In the genomic region with DNA sequence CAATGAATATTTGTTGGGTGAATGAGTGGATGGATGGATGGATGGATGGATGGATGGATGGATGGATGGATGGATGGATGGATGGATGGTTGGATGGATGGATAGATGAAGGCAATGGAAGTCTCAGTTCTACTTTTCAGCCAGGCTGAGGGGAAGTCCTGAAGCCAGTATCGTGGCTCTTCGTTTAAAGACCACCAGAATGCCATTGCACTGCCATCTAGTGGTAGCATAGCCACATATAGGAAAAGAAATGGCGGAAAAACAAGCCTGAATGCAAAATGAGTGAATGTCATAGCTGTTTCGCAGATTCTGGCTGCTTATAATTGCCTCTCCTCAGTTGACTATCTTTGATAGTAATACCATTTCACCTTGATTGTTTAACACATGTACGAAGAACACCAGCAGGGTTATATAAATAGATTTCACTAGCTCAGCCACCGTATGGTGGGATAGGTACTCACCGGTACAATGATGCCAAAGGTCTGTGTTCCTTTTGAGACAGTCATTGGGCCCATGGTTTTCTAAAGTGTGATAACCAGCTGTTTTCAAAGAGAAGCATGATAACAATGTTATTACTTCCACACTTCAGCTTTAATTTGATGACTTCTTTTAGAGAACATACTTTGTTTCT, we compare ENCODE assay signal across 8 cellular contexts.
DNase-seq lines count a peak whose midpoint lies in the region; ATAC-seq and TF ChIP-seq lines count a peak whose summit lies in the region.

No MANE protein-coding gene starts in this region.

- TF ChIP-seq CTCF in LNCaP clone FGC (IDR thresholded peaks at IDR 0.05; ENCODE audit: control insufficient read depth, extremely low read depth, insufficient read depth) (peak; percentile 81), RWPE2 (IDR thresholded peaks at IDR 0.05; ENCODE audit: poor library complexity, severe bottlenecking) (peak; percentile 86), gastrocnemius medialis (IDR thresholded peaks at IDR 0.05 in 4 of 5, conservative IDR thresholded peaks at IDR 0.05 in 1 of 5) (peak; percentile 31 to 68 (median 58))

- intact Hi-C loops in left ventricle myocardium superior (cut with micrococcal nuclease) (no loop called here), gastrocnemius medialis (cut with DNase I; ENCODE audit: low total_unique reads) (loop anchor here (5.0 to 10.0 kb wide), 2 partner anchors 185 to 217 kb away; no protein-coding TSS in a partner anchor)

- H3K36me3 ChIP-seq in RWPE2 (ENCODE audit: low read depth) (no peaks in the 10 kb centered on the region), gastrocnemius medialis (no peaks in the 10 kb centered on the region)

- ATAC-seq in GM21528 (IDR thresholded peaks at IDR 0.05; ENCODE audit: low FRiP score, unreplicated experiment), result peak; percentile 61
- peak; percentile 53; the same call in 1 of the 3 replicates for ATAC-seq in RWPE2 (ENCODE audit: low read depth)
- peak; percentile 73 for ATAC-seq in left ventricle myocardium superior
- ATAC-seq in gastrocnemius medialis, result peak; percentile 42 to 70
- ATAC-seq in HG03457 (IDR thresholded peaks at IDR 0.05; ENCODE audit: unreplicated experiment), result no peak

- TF ChIP-seq POLR2A in gastrocnemius medialis (IDR thresholded peaks at IDR 0.05), result no peak

- DNase-seq in Daoy (ENCODE audit: low read depth) (peak; percentile 56), LNCaP clone FGC (ENCODE audit: low read depth) (no peak), RWPE2 (ENCODE audit: low spot score) (no peak), left ventricle myocardium superior (no peak), gastrocnemius medialis (peak in 1 of 2 donors; percentile 21)
- peak; percentile 27 for DNase-seq in activated naive CD4-positive, alpha-beta T cell treated with anti-CD3 and anti-CD28 coated beads, Interleukin-2, amount 50 U/mL, for 16 hours

- in situ Hi-C loops in gastrocnemius medialis (cut with MboI; ENCODE audit: low sequenced_read_pairs in 4 of 4), result loop anchor here in 1 of 4 donors (25.0 kb wide), 1 partner anchor 783 kb away; no protein-coding TSS in a partner anchor

- H3K9me3 ChIP-seq in RWPE2 (ENCODE audit: severe bottlenecking) (no peaks in the 10 kb centered on the region), gastrocnemius medialis (no peaks in the 10 kb centered on the region)

- no peak overlapping the region for H3K27ac ChIP-seq in RWPE2 (ENCODE audit: poor library complexity, severe bottlenecking)
- no peak overlapping the region for H3K27ac ChIP-seq in gastrocnemius medialis

- H3K4me1 ChIP-seq in RWPE2 (ENCODE audit: insufficient read depth, poor library complexity, severe bottlenecking) (peaks cover 3% of the 10 kb centered on the region), gastrocnemius medialis (no peaks in the 10 kb centered on the region)

- H3K4me3 ChIP-seq in LNCaP clone FGC (ENCODE audit: low read depth, low read length), result no peak overlapping the region
- H3K4me3 ChIP-seq in RWPE2 (ENCODE audit: severe bottlenecking), result no peak overlapping the region
- H3K4me3 ChIP-seq in gastrocnemius medialis, result no peak overlapping the region

- H3K27me3 ChIP-seq in RWPE2 (ENCODE audit: insufficient read depth, poor library complexity, severe bottlenecking), result no peaks in the 10 kb centered on the region
- H3K27me3 ChIP-seq in gastrocnemius medialis, result no peaks in the 10 kb centered on the region

Comparison
In these comparisons a context has a peak if more than half of its experiments do, and no peak if none do; other contexts are left out.
1. DNase-seq: peak in Daoy (single experiment) and activated naive CD4-positive, alpha-beta T cell treated with anti-CD3 and anti-CD28 coated beads, Interleukin-2, amount 50 U/mL, for 16 hours (single experiment); none in LNCaP clone FGC (single experiment), RWPE2 (single experiment) and left ventricle myocardium superior (single experiment).
2. Peak in every context shown above with its lines, with median percentiles within 50 percentile points of each other: CTCF ChIP-seq.